ENCODE assay signal across 21 cellular contexts in genomic region chr2:239292956-239293355, GRCh38.
DNase-seq lines count a peak whose midpoint lies in the region; ATAC-seq, FAIRE-seq and TF ChIP-seq lines count a peak whose summit lies in the region.
"Had no signal": no experiment of that assay in that cellular context is flagged by ENCODE, and none has a peak within 500 bp of the region (broad histone marks: within the 10 kb centered on the region; RNA-seq: fewer than 3 reads in every experiment).

No MANE protein-coding gene starts in this region.

- no peak for ATAC-seq in activated T-cell treated with anti-CD3 and anti-CD28 coated beads, Interleukin-2, amount 50 U/mL, for 4 hours
- ATAC-seq in K562, result no peak
- ATAC-seq: activated CD8-positive, alpha-beta T cell treated with anti-CD3 and anti-CD28 coated beads for 36 hours had no signal

- no peak overlapping the region for H3K4me3 ChIP-seq in K562
- no peak overlapping the region for H3K4me3 ChIP-seq in stomach smooth muscle (ENCODE audit: low read length in 2 of 2)
- H3K4me3 ChIP-seq: lung, PC-9 had no signal

- H4K20me1 ChIP-seq in K562 (replicated peaks; ENCODE audit: control insufficient read depth, insufficient read depth, low read length), result no peaks in the 10 kb centered on the region

- H3K4me1 Mint-ChIP-seq in activated T-cell treated with anti-CD3 and anti-CD28 coated beads, Interleukin-2, amount 50 U/mL, for 24 hours (ENCODE audit: low read depth), result peaks cover 88% of the 10 kb centered on the region
- peaks cover 77% of the 10 kb centered on the region for H3K4me1 Mint-ChIP-seq in activated T-cell treated with anti-CD3 and anti-CD28 coated beads, Interleukin-2, amount 50 U/mL, for 4 hours (ENCODE audit: low read depth)
- H3K4me1 Mint-ChIP-seq in mesothelial cell of epicardium, result peaks cover 25% of the 10 kb centered on the region

- H2AFZ ChIP-seq in K562 (ENCODE audit: low read depth, low read length), result no peak overlapping the region
- H2AFZ ChIP-seq: PC-9 had no signal

- peak overlapping the region in 1 of 2 experiments; percentile 52; a peak in 1 of 4 replicates for H3K9ac ChIP-seq in K562 (ENCODE audit: insufficient read depth in 1 of 2, low read depth in 2 of 2, low read length in 2 of 2)
- H3K9ac ChIP-seq in stomach smooth muscle (ENCODE audit: low read length in 2 of 2), result no peak overlapping the region
- H3K9ac ChIP-seq: SK-N-SH had no signal

- peak overlapping the region; percentile 41 for H3K27ac Mint-ChIP-seq in activated T-cell treated with anti-CD3 and anti-CD28 coated beads, Interleukin-2, amount 50 U/mL, for 24 hours
- H3K27ac Mint-ChIP-seq in mesothelial cell of epicardium, result peak overlapping the region; percentile 34
- H3K27ac Mint-ChIP-seq: activated CD8-positive, alpha-beta T cell treated with anti-CD3 and anti-CD28 coated beads for 36 hours; type B pancreatic cell had no signal

- no peak for FAIRE-seq in K562 (lab: Jason Lieb, UNC)
- FAIRE-seq: A204.1, endometrium had no signal

- H3K9me3 ChIP-seq in K562 (replicated peaks; ENCODE audit: control insufficient read depth, insufficient read depth, low read depth, low read length) (no peaks in the 10 kb centered on the region), stomach smooth muscle (ENCODE audit: control insufficient read depth in 2 of 2, low read length in 2 of 2) (no peaks in the 10 kb centered on the region)
- H3K9me3 ChIP-seq: SK-N-SH had no signal

- TF ChIP-seq POLR2A in K562 (conservative IDR thresholded peaks at IDR 0.05), result no peak

- no peak for TF ChIP-seq RAD21 in K562 (CRISPR knock-in tag; conservative IDR thresholded peaks at IDR 0.05 in 1 of 2, IDR thresholded peaks at IDR 0.05 in 1 of 2)

- in situ Hi-C loops in K562 (cut with MboI), result no loop called here
- in situ Hi-C loops in G401 (cut with HindIII; ENCODE audit: low sequenced_read_pairs), result no loop called here

- no peak overlapping the region for H3K4me3 Mint-ChIP-seq in activated T-cell treated with anti-CD3 and anti-CD28 coated beads, Interleukin-2, amount 50 U/mL, for 24 hours
- H3K4me3 Mint-ChIP-seq in activated T-cell treated with anti-CD3 and anti-CD28 coated beads, Interleukin-2, amount 50 U/mL, for 4 hours, result no peak overlapping the region
- no peak overlapping the region for H3K4me3 Mint-ChIP-seq in mesothelial cell of epicardium
- H3K4me3 Mint-ChIP-seq: activated CD8-positive, alpha-beta T cell treated with anti-CD3 and anti-CD28 coated beads for 36 hours; CD14-positive monocyte; type B pancreatic cell had no signal

- 77% methylated on average over 5 of the region's 6 CpGs for WGBS in K562 (ENCODE audit: insufficient coverage, low coverage, missing lambda C conversion rate)

- H3K9me3 Mint-ChIP-seq in activated T-cell treated with anti-CD3 and anti-CD28 coated beads, Interleukin-2, amount 50 U/mL, for 24 hours, result no peaks in the 10 kb centered on the region
- no peaks in the 10 kb centered on the region for H3K9me3 Mint-ChIP-seq in activated T-cell treated with anti-CD3 and anti-CD28 coated beads, Interleukin-2, amount 50 U/mL, for 4 hours
- no peaks in the 10 kb centered on the region for H3K9me3 Mint-ChIP-seq in mesothelial cell of epicardium
- H3K9me3 Mint-ChIP-seq: activated CD8-positive, alpha-beta T cell treated with anti-CD3 and anti-CD28 coated beads for 36 hours; CD14-positive monocyte; type B pancreatic cell had no signal

- no peak for DNase-seq in activated T-cell treated with anti-CD3 and anti-CD28 coated beads, Interleukin-2, amount 50 U/mL, for 24 hours
- no peak for DNase-seq in activated T-cell treated with anti-CD3 and anti-CD28 coated beads, Interleukin-2, amount 50 U/mL, for 4 hours
- DNase-seq in K562 (ENCODE audit: extremely low read depth in 1 of 4, low spot score in 3 of 4), result no peak
- DNase-seq in mesothelial cell of epicardium (ENCODE audit: low spot score in 2 of 2, unreplicated experiment in 2 of 2), result no peak
- no peak for DNase-seq in G401 (ENCODE audit: low spot score)
- DNase-seq in NCI-H1417 (lab: John Stamatoyannopoulos, UW), result no peak
- DNase-seq in NCI-H187 treated with DMSO at 0.1 percent for 48 hours (lab: John Stamatoyannopoulos, UW), result no peak
- DNase-seq: activated CD8-positive, alpha-beta T cell treated with anti-CD3 and anti-CD28 coated beads for 36 hours; cerebellar nuclear complex; foreskin fibroblast; NCI-H2081 treated with DMSO at 0.1 percent for 48 hours; NCI-H748 treated with DMSO at 0.1 percent for 48 hours; PC-9; SK-N-SH; stimulated activated CD4-positive, alpha-beta T cell treated with anti-CD3 and anti-CD28 coated beads, Interleukin-4, amount 100 ng/mL, for 4 hours had no signal

- peaks cover 13% of the 10 kb centered on the region for H3K27me3 Mint-ChIP-seq in activated T-cell treated with anti-CD3 and anti-CD28 coated beads, Interleukin-2, amount 50 U/mL, for 24 hours
- H3K27me3 Mint-ChIP-seq in activated T-cell treated with anti-CD3 and anti-CD28 coated beads, Interleukin-2, amount 50 U/mL, for 4 hours (ENCODE audit: low read depth), result no peaks in the 10 kb centered on the region
- H3K27me3 Mint-ChIP-seq in mesothelial cell of epicardium (ENCODE audit: low read depth), result no peaks in the 10 kb centered on the region
- H3K27me3 Mint-ChIP-seq: type B pancreatic cell had no signal

- no peak for TF ChIP-seq EP300 in K562 (IDR thresholded peaks at IDR 0.05; ENCODE audit: low read length)

- peak overlapping the region; percentile 84; the same call in 1 of the 3 replicates for H3K27ac ChIP-seq in K562 (ENCODE audit: extremely low read depth, low read depth, low read length)
- peak overlapping the region; percentile 83 for H3K27ac ChIP-seq in stomach smooth muscle (ENCODE audit: low read length)
- H3K27ac ChIP-seq: PC-9 had no signal

- POLR2A ChIA-PET in K562 (lab: Yijun Ruan, JAX), result interaction anchor here (1.0 kb wide), 1 partner anchor 18 kb away, joined by 3 read pairs; no protein-coding TSS in a partner anchor

- H3K36me3 Mint-ChIP-seq in activated T-cell treated with anti-CD3 and anti-CD28 coated beads, Interleukin-2, amount 50 U/mL, for 24 hours (ENCODE audit: low read depth), result peaks cover 3% of the 10 kb centered on the region
- peaks cover 6% of the 10 kb centered on the region for H3K36me3 Mint-ChIP-seq in activated T-cell treated with anti-CD3 and anti-CD28 coated beads, Interleukin-2, amount 50 U/mL, for 4 hours (ENCODE audit: insufficient read depth)
- no peaks in the 10 kb centered on the region for H3K36me3 Mint-ChIP-seq in mesothelial cell of epicardium
- H3K36me3 Mint-ChIP-seq: type B pancreatic cell had no signal

- intact Hi-C loops in K562 (cut with micrococcal nuclease), result no loop called here

- H3K4me2 ChIP-seq in K562 (ENCODE audit: insufficient read depth, low read length), result no peak overlapping the region
- H3K4me2 ChIP-seq: PC-9, SK-N-SH had no signal

- H3K4me1 ChIP-seq in K562 (replicated peaks in 1 of 2; ENCODE audit: control insufficient read depth in 2 of 2, insufficient read depth in 2 of 2, low read length in 2 of 2) (peaks cover 47 to 63% of the 10 kb centered on the region in 2 experiments; a peak in 4 of 5 replicates), stomach smooth muscle (ENCODE audit: control insufficient read depth, insufficient read depth, low read length) (peaks cover 87% of the 10 kb centered on the region)

- CTCF ChIA-PET in K562 (lab: Yijun Ruan, JAX; ENCODE audit: low intra/inter-chr PET ratio), result no interaction called here

- H3K27me3 ChIP-seq in K562 (ENCODE audit: control insufficient read depth in 2 of 2, insufficient read depth in 2 of 2, low read length in 2 of 2) (no peaks in the 10 kb centered on the region), stomach smooth muscle (ENCODE audit: control insufficient read depth in 1 of 2, insufficient read depth in 2 of 2, low read length in 2 of 2) (no peaks in the 10 kb centered on the region)

- peaks cover 66% of the 10 kb centered on the region for H3K79me2 ChIP-seq in K562 (ENCODE audit: control insufficient read depth, insufficient read depth, low read length)

- no peak for TF ChIP-seq CTCF in K562 (IDR thresholded peaks at IDR 0.05 in 2 of 3, conservative IDR thresholded peaks at IDR 0.05 in 1 of 3; ENCODE audit: insufficient read depth in 2 of 3, low read depth in 1 of 3, low read length in 3 of 3)
- TF ChIP-seq CTCF in mesothelial cell of epicardium (IDR thresholded peaks at IDR 0.05; ENCODE audit: unreplicated experiment), result no peak

- H3K36me3 ChIP-seq in K562 (ENCODE audit: control insufficient read depth, insufficient read depth, low read length) (no peaks in the 10 kb centered on the region), stomach smooth muscle (ENCODE audit: control insufficient read depth in 2 of 2, insufficient read depth in 2 of 2, low read length in 2 of 2) (no peaks in the 10 kb centered on the region)

- no TSS peak for BruUV-seq in K562 (replicated peaks; lab: Mats Ljungman, UMichigan)

- no peaks in the 10 kb centered on the region for H3K9me1 ChIP-seq in K562 (ENCODE audit: control insufficient read depth, insufficient read depth, low read length)

TF ChIP-seq in K562, 482 proteins besides CTCF, POLR2A, EP300 and RAD21 (continues in another document):
- TF ChIP-seq STAG1 (CRISPR knock-in tag; IDR thresholded peaks at IDR 0.05; ENCODE audit: borderline replicate concordance) (no peak), OTX1 (CRISPR knock-in tag; IDR thresholded peaks at IDR 0.05) (no peak), ZHX1 (conservative IDR thresholded peaks at IDR 0.05; ENCODE audit: low read length) (no peak), ZC3H4 (CRISPR knock-in tag; IDR thresholded peaks at IDR 0.05; ENCODE audit: borderline replicate concordance) (no peak), NR2F6 (CRISPR knock-in tag; IDR thresholded peaks at IDR 0.05) (no peak)
